9 cellular contexts compared by ENCODE assay signal in the genomic region with DNA sequence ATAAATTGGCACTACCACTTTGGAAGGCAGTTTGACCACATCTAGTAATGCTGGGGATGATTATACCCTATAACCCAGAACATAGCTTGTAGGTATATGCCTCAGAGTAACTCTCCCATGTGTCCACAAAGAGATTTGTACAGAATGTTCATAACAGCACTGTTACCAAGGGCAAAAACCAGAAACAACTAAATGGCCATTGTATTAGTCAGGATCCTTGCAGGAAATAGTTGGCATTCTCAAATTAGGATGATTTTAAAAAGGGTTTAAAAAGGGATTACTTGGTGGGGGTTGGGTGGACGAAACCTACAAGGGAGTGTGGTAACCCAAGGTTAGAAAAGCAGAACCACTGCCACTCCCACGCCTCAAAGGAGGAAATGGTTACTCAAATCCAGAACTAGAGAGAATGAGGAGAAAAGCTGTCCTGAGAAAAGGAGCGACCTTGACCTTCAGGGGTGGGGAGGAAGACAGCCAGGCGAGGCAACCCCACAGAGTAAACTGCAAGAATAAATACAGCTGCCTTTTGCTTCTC. TPM values are rescaled to one million over a fixed set of nuclear protein-coding genes. Genes with fewer than 3 reads are reported as not detected.
DNase-seq lines count a peak whose midpoint lies in the region; ATAC-seq and TF ChIP-seq lines count a peak whose summit lies in the region.
"Had no signal": no experiment of that assay in that cellular context is flagged by ENCODE, and none has a peak within 500 bp of the region (broad histone marks: within the 10 kb centered on the region; RNA-seq: fewer than 3 reads in every experiment).

No MANE protein-coding gene starts in this region.

- no peak for TF ChIP-seq POLR2A in uterus (IDR thresholded peaks at IDR 0.05)

- H3K4me3 ChIP-seq in astrocyte of the spinal cord (ENCODE audit: low read depth, low read length) (no peak overlapping the region), mononuclear cell (ENCODE audit: low read length) (peak overlapping the region; percentile 90), uterus (no peak overlapping the region)
- H3K4me3 ChIP-seq: SJSA1 had no signal

- no peaks in the 10 kb centered on the region for H3K36me3 ChIP-seq in uterus
- H3K36me3 ChIP-seq: SJSA1 had no signal

- H3K9me3 ChIP-seq in mononuclear cell (ENCODE audit: low read depth, low read length) (no peaks in the 10 kb centered on the region), uterus (no peaks in the 10 kb centered on the region)
- H3K9me3 ChIP-seq: SJSA1 had no signal

- H3K27me3 ChIP-seq in mononuclear cell (ENCODE audit: insufficient read depth, low read length), result no peaks in the 10 kb centered on the region
- H3K27me3 ChIP-seq in uterus, result no peaks in the 10 kb centered on the region
- H3K27me3 ChIP-seq: SJSA1 had no signal

- TF ChIP-seq CTCF in astrocyte of the spinal cord (IDR thresholded peaks at IDR 0.05; ENCODE audit: low read depth, low read length) (no peak), uterus (IDR thresholded peaks at IDR 0.05) (no peak)

- in situ Hi-C loops in astrocyte of the spinal cord (cut with HindIII; ENCODE audit: low sequenced_read_pairs), result no loop called here

- intact Hi-C loops in uterus (cut with DNase I; ENCODE audit: low total_unique reads), result no loop called here

- ATAC-seq in GM18909 (IDR thresholded peaks at IDR 0.05; ENCODE audit: poor library complexity, unreplicated experiment), result no peak

- DNase-seq in GM03348 (ENCODE audit: low spot score) (peak; percentile 70), Kasumi-1 (lab: John Stamatoyannopoulos, UW) (peak; percentile 60 to 65), astrocyte of the spinal cord (ENCODE audit: low read depth, low spot score) (peak; percentile 88), NCI-H2171 (lab: John Stamatoyannopoulos, UW) (no peak), hippocampal formation (lab: John Stamatoyannopoulos, UW) (no peak), uterus (no peak)

- H3K27ac ChIP-seq in uterus, result no peak overlapping the region
- H3K27ac ChIP-seq: SJSA1 had no signal

- H3K4me1 ChIP-seq in mononuclear cell (ENCODE audit: insufficient read depth, low read length) (peaks cover 63% of the 10 kb centered on the region), uterus (no peaks in the 10 kb centered on the region)
- H3K4me1 ChIP-seq: SJSA1 had no signal

RNA-seq across cellular contexts. Expression of gene CPPED1, which starts 2.1 kb away (rescaled TPM):
- total RNA-seq in mononuclear cell (40.0 TPM), uterus (1 to 10 TPM; 1.5 to 9.2 (median 5.5) TPM)

Comparison
In these comparisons a context has a peak if more than half of its experiments do, and no peak if none do; other contexts are left out.
1. DNase-seq: peak in GM03348 (single experiment), Kasumi-1 (2 of 2) and astrocyte of the spinal cord (single experiment); none in NCI-H2171 (single experiment), hippocampal formation (0 of 2) and uterus (0 of 2).